ENCODE assay signal across 8 cellular contexts in the genomic region with DNA sequence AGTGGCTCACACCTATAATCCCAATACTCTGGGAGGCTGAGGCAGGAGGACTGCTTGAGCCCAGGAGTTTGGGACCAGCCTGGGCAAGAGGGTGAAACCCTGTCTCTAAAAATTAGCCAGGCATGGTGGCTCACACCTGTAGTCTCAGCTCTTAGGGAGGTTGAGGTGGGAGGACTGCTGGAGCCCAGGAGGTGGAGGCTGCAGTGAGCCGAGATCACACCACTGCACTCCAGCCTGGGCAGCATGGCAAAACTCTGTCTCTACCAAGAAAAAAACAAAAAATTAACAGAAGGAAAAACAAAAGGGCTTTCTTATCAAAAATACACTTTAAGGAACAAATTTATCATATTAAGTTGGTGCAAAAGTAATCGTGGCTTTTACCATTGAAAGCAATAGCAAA. TPM values are rescaled to one million over a fixed set of nuclear protein-coding genes. Genes with fewer than 3 reads are reported as not detected.
DNase-seq lines count a peak whose midpoint lies in the region; ATAC-seq and TF ChIP-seq lines count a peak whose summit lies in the region.
"Not testable (repeated sequence)": the region's sequence is repeated elsewhere in the genome, so short reads cannot be mapped to it uniquely, and the experiment has no call there.

No MANE protein-coding gene starts in this region.

- H3K4me3 ChIP-seq in left ventricle myocardium inferior; right lobe of liver; rectal smooth muscle tissue (ENCODE audit: low read length); stomach smooth muscle (ENCODE audit: low read length in 2 of 2): not testable (repeated sequence)

- H3K27ac Mint-ChIP-seq in activated CD4-positive, alpha-beta T cell treated with anti-CD3 and anti-CD28 coated beads, Interleukin-2, amount 10 ng/mL, durations not matched to agents 24 days and 14 days = peak overlapping the region; percentile 50
- H3K27ac Mint-ChIP-seq in activated T-helper 2 cell treated with anti-CD3 and anti-CD28 coated beads, Interferon-gamma antibody, Interleukin-2, Interleukin-4, amounts not matched to agents 10 μg/mL and 5 μg/mL and 100 μg/mL, durations not matched to agents 14 hours and 24 hours and 36 hours = peak overlapping the region; percentile 65

- H3K4me3 Mint-ChIP-seq in activated CD4-positive, alpha-beta T cell treated with anti-CD3 and anti-CD28 coated beads, Interleukin-2, amount 10 ng/mL, durations not matched to agents 24 days and 14 days; activated T-helper 2 cell treated with anti-CD3 and anti-CD28 coated beads, Interferon-gamma antibody, Interleukin-2, Interleukin-4, amounts not matched to agents 10 μg/mL and 5 μg/mL and 100 μg/mL, durations not matched to agents 14 hours and 24 hours and 36 hours (ENCODE audit: low read depth): not testable (repeated sequence)

- intact Hi-C loops in activated CD4-positive, alpha-beta T cell treated with anti-CD3 and anti-CD28 coated beads, Interleukin-2, amount 10 ng/mL, durations not matched to agents 24 days and 14 days (cut with micrococcal nuclease) = loop anchor here (5.0 kb wide), 1 partner anchor 273 kb away; no protein-coding TSS in a partner anchor
- intact Hi-C loops in activated T-helper 2 cell treated with anti-CD3 and anti-CD28 coated beads, Interferon-gamma antibody, Interleukin-2, Interleukin-4, amounts not matched to agents 10 μg/mL and 5 μg/mL and 100 μg/mL, durations not matched to agents 14 hours and 24 hours and 36 hours (cut with micrococcal nuclease); Right ventricle myocardium superior (cut with DNase I); left ventricle myocardium inferior (cut with micrococcal nuclease); right lobe of liver (cut with DNase I): not testable (repeated sequence)

- peaks cover 29% of the 10 kb centered on the region for H3K36me3 ChIP-seq in left ventricle myocardium inferior
- H3K36me3 ChIP-seq in right lobe of liver; rectal smooth muscle tissue (ENCODE audit: control insufficient read depth, insufficient read depth, low read length); stomach smooth muscle (ENCODE audit: control insufficient read depth in 2 of 2, insufficient read depth in 2 of 2, low read length in 2 of 2): not testable (repeated sequence)

- ATAC-seq in Right ventricle myocardium superior (ENCODE audit: poor library complexity) (peak; percentile 19), right lobe of liver (peak; percentile 3 to 17 (median 12))

- DNase-seq in activated CD4-positive, alpha-beta T cell treated with anti-CD3 and anti-CD28 coated beads, Interleukin-2, amount 10 ng/mL, durations not matched to agents 24 days and 14 days; activated T-helper 2 cell treated with anti-CD3 and anti-CD28 coated beads, Interferon-gamma antibody, Interleukin-2, Interleukin-4, amounts not matched to agents 10 μg/mL and 5 μg/mL and 100 μg/mL, durations not matched to agents 14 hours and 24 hours and 36 hours (ENCODE audit: low spot score); Right ventricle myocardium superior; left ventricle myocardium inferior; right lobe of liver: not testable (repeated sequence)

- H3K27me3 ChIP-seq in left ventricle myocardium inferior (ENCODE audit: low read depth); right lobe of liver; rectal smooth muscle tissue (ENCODE audit: control insufficient read depth, insufficient read depth, low read length); stomach smooth muscle (ENCODE audit: control insufficient read depth in 1 of 2, insufficient read depth in 2 of 2, low read length in 2 of 2): not testable (repeated sequence)

- TF ChIP-seq CTCF in 22Rv1 (IDR thresholded peaks at IDR 0.05); left ventricle myocardium inferior (IDR thresholded peaks at IDR 0.05; ENCODE audit: borderline replicate concordance); right lobe of liver (IDR thresholded peaks at IDR 0.05): not testable (repeated sequence)

- not testable (repeated sequence) for H3K9me3 Mint-ChIP-seq in activated CD4-positive, alpha-beta T cell treated with anti-CD3 and anti-CD28 coated beads, Interleukin-2, amount 10 ng/mL, durations not matched to agents 24 days and 14 days; activated T-helper 2 cell treated with anti-CD3 and anti-CD28 coated beads, Interferon-gamma antibody, Interleukin-2, Interleukin-4, amounts not matched to agents 10 μg/mL and 5 μg/mL and 100 μg/mL, durations not matched to agents 14 hours and 24 hours and 36 hours

- WGBS in right lobe of liver (ENCODE audit: insufficient coverage, low coverage, low lambda C conversion rate, missing lambda C conversion rate) = 89% methylated on average over 1 of the region's 2 CpGs

- not testable (repeated sequence) for H3K27me3 Mint-ChIP-seq in activated CD4-positive, alpha-beta T cell treated with anti-CD3 and anti-CD28 coated beads, Interleukin-2, amount 10 ng/mL, durations not matched to agents 24 days and 14 days; activated T-helper 2 cell treated with anti-CD3 and anti-CD28 coated beads, Interferon-gamma antibody, Interleukin-2, Interleukin-4, amounts not matched to agents 10 μg/mL and 5 μg/mL and 100 μg/mL, durations not matched to agents 14 hours and 24 hours and 36 hours (ENCODE audit: low read depth)

- H3K4me1 ChIP-seq in left ventricle myocardium inferior; rectal smooth muscle tissue (ENCODE audit: control insufficient read depth, insufficient read depth, low read length); stomach smooth muscle (ENCODE audit: control insufficient read depth, insufficient read depth, low read length): not testable (repeated sequence)
- peaks cover 0 to 20% (median 6%) of the 10 kb centered on the region in 4 donors for H3K4me1 ChIP-seq in right lobe of liver

- H3K27ac ChIP-seq in 22Rv1 (0 out of 2 replicates have a peak overlapping the region, but pooled peaks have one; percentile 34), left ventricle myocardium inferior (replicated peaks) (peak overlapping the region; percentile 54), right lobe of liver (peak overlapping the region; percentile 32 to 63 (median 58)), rectal smooth muscle tissue (ENCODE audit: low read depth, low read length) (peak overlapping the region; percentile 73), stomach smooth muscle (ENCODE audit: low read length) (peak overlapping the region; percentile 69)

- not testable (repeated sequence) for TF ChIP-seq POLR2A in right lobe of liver (IDR thresholded peaks at IDR 0.05)

- peaks cover 25% of the 10 kb centered on the region for H3K4me1 Mint-ChIP-seq in activated CD4-positive, alpha-beta T cell treated with anti-CD3 and anti-CD28 coated beads, Interleukin-2, amount 10 ng/mL, durations not matched to agents 24 days and 14 days
- peaks cover 35% of the 10 kb centered on the region for H3K4me1 Mint-ChIP-seq in activated T-helper 2 cell treated with anti-CD3 and anti-CD28 coated beads, Interferon-gamma antibody, Interleukin-2, Interleukin-4, amounts not matched to agents 10 μg/mL and 5 μg/mL and 100 μg/mL, durations not matched to agents 14 hours and 24 hours and 36 hours (ENCODE audit: low read depth)

- not testable (repeated sequence) for H3K9me3 ChIP-seq in left ventricle myocardium inferior (replicated peaks); right lobe of liver; stomach smooth muscle (ENCODE audit: control insufficient read depth in 2 of 2, low read length in 2 of 2)

- peaks cover 50% of the 10 kb centered on the region for H3K36me3 Mint-ChIP-seq in activated CD4-positive, alpha-beta T cell treated with anti-CD3 and anti-CD28 coated beads, Interleukin-2, amount 10 ng/mL, durations not matched to agents 24 days and 14 days (ENCODE audit: low read depth)
- H3K36me3 Mint-ChIP-seq in activated T-helper 2 cell treated with anti-CD3 and anti-CD28 coated beads, Interferon-gamma antibody, Interleukin-2, Interleukin-4, amounts not matched to agents 10 μg/mL and 5 μg/mL and 100 μg/mL, durations not matched to agents 14 hours and 24 hours and 36 hours (ENCODE audit: low read depth) = peaks cover 63% of the 10 kb centered on the region

- not testable (repeated sequence) for H3K9ac ChIP-seq in rectal smooth muscle tissue (ENCODE audit: low read length); stomach smooth muscle (ENCODE audit: low read length in 2 of 2)

RNA-seq across cellular contexts. Expression of gene TNK2, which starts 51.8 kb away (rescaled TPM):
- total RNA-seq in activated CD4-positive, alpha-beta T cell treated with anti-CD3 and anti-CD28 coated beads, Interleukin-2, amount 10 ng/mL, durations not matched to agents 24 days and 14 days = 101 and 110 TPM in 2 replicates
- 122 and 123 TPM in 2 replicates for total RNA-seq in activated T-helper 2 cell treated with anti-CD3 and anti-CD28 coated beads, Interferon-gamma antibody, Interleukin-2, Interleukin-4, amounts not matched to agents 10 μg/mL and 5 μg/mL and 100 μg/mL, durations not matched to agents 14 hours and 24 hours and 36 hours
- total RNA-seq in Right ventricle myocardium superior = 26.7 TPM
- 33.2 TPM for total RNA-seq in left ventricle myocardium inferior
- 10 to 100 TPM; 12.6 to 52.5 (median 25.3) TPM for total RNA-seq in right lobe of liver
